9 cellular contexts compared by ENCODE assay signal in genomic region chr3:36908647-36909180, GRCh38. TPM values are rescaled to one million over a fixed set of nuclear protein-coding genes. Genes with fewer than 3 reads are reported as not detected.
DNase-seq lines count a peak whose midpoint lies in the region; ATAC-seq, FAIRE-seq and TF ChIP-seq lines count a peak whose summit lies in the region.
"Had no signal": no experiment of that assay in that cellular context is flagged by ENCODE, and none has a peak within 500 bp of the region (broad histone marks: within the 10 kb centered on the region; RNA-seq: fewer than 3 reads in every experiment).

No MANE protein-coding gene starts in this region.

- no peaks in the 10 kb centered on the region for H3K9me3 Mint-ChIP-seq in naive B cell

- H3K27me3 ChIP-seq in AG04450 (ENCODE audit: control insufficient read depth, insufficient read depth, low read length) = no peaks in the 10 kb centered on the region
- H3K27me3 ChIP-seq in bronchial epithelial cell (ENCODE audit: control insufficient read depth, insufficient read depth, low read length) = no peaks in the 10 kb centered on the region

- CTCF ChIA-PET in AG04450 (lab: Charles Lee) = interaction anchor here (1.9 kb wide), 1 partner anchor 50 kb away, joined by 12 read pairs; no protein-coding TSS in a partner anchor

- no peaks in the 10 kb centered on the region for H3K27me3 Mint-ChIP-seq in naive B cell

- peak overlapping the region; percentile 58 for H3K4me3 ChIP-seq in AG04450 (ENCODE audit: low read depth, low read length)
- peak overlapping the region; percentile 52 for H3K4me3 ChIP-seq in Jurkat, Clone E6-1 (ENCODE audit: low read length)
- peak overlapping the region; percentile 21 for H3K4me3 ChIP-seq in bronchial epithelial cell (ENCODE audit: low read depth, low read length)

- no peak for DNase-seq in AG04450 (ENCODE audit: low read depth, low spot score)
- no peak for DNase-seq in Jurkat, Clone E6-1 (ENCODE audit: low read depth, low spot score)
- DNase-seq in bronchial epithelial cell (ENCODE audit: low read depth) = no peak
- DNase-seq in naive B cell = no peak
- DNase-seq in OCI-M2 (lab: John Stamatoyannopoulos, UW; ENCODE audit: unreplicated experiment) = no peak
- no peak for DNase-seq in NCI-H146 (lab: John Stamatoyannopoulos, UW)
- DNase-seq: NCI-H446 treated with DMSO at 0.1 percent for 48 hours had no signal

- H3K36me3 Mint-ChIP-seq in naive B cell = no peaks in the 10 kb centered on the region

- TF ChIP-seq CTCF in AG04450 (IDR thresholded peaks at IDR 0.05; ENCODE audit: low read depth, low read length) (no peak), bronchial epithelial cell (IDR thresholded peaks at IDR 0.05; ENCODE audit: insufficient read depth, low read length, severe bottlenecking) (no peak)

- ATAC-seq in naive B cell (ENCODE audit: low read depth in 2 of 2) (no peak), HG02885 (IDR thresholded peaks at IDR 0.05; ENCODE audit: poor library complexity, unreplicated experiment) (no peak), GM19455 (IDR thresholded peaks at IDR 0.05; ENCODE audit: unreplicated experiment) (no peak)

- FAIRE-seq in bronchial epithelial cell (lab: Jason Lieb, UNC) = no peak

- peak overlapping the region; percentile 93 to 99 (median 97) for H3K27ac Mint-ChIP-seq in naive B cell

- POLR2A ChIA-PET in AG04450 (lab: Yijun Ruan, JAX) = interaction anchor here (0.6 kb wide), 1 partner anchor 78 kb away, joined by 7 read pairs; no protein-coding TSS in a partner anchor

- peak overlapping the region; percentile 90 to 99 (median 96) for H3K4me3 Mint-ChIP-seq in naive B cell

- H3K4me1 Mint-ChIP-seq in naive B cell = peaks cover 46 to 72% (median 68%) of the 10 kb centered on the region in 3 donors

- H3K36me3 ChIP-seq in bronchial epithelial cell (ENCODE audit: control insufficient read depth, insufficient read depth, low read length) = no peaks in the 10 kb centered on the region

- H3K9me3 ChIP-seq in AG04450 (ENCODE audit: control insufficient read depth, insufficient read depth, low read length) = no peaks in the 10 kb centered on the region

- H3K27ac ChIP-seq in AG04450 (ENCODE audit: low read depth, low read length) = peak overlapping the region; percentile 71

RNA-seq across cellular contexts. Expression of gene TRANK1, which starts 36.1 kb away (rescaled TPM):
- polyA plus RNA-seq in AG04450 (2011; rRNA removed) (22.4 and 26.1 TPM in 2 replicates), naive B cell (ENCODE audit: low read depth in 6 of 6) (10 to 100 TPM in 5 of 6 donors, under 1 TPM in 1; 0.56 to 25.1 (median 20.4) TPM)
- 45.1 and 57.2 TPM in 2 replicates for polyA minus RNA-seq in AG04450 (2011; rRNA and poly(A)+ RNA removed)
- 2.6 TPM for polyA plus RNA-seq in Jurkat, Clone E6-1 (2012; ENCODE audit: insufficient read depth, insufficient read length)
- 0.53 and 1.0 TPM in 2 replicates for total RNA-seq in bronchial epithelial cell
